17 cellular contexts compared by ENCODE assay signal in genomic region chr3:29026959-29027358, GRCh38.
DNase-seq lines count a peak whose midpoint lies in the region; ATAC-seq, FAIRE-seq and TF ChIP-seq lines count a peak whose summit lies in the region.
"Had no signal": no experiment of that assay in that cellular context is flagged by ENCODE, and none has a peak within 500 bp of the region (broad histone marks: within the 10 kb centered on the region; RNA-seq: fewer than 3 reads in every experiment).

No MANE protein-coding gene starts in this region.

- H3K27ac Mint-ChIP-seq in stimulated activated memory B cell treated with anti-CD40 and anti-IgM and Interleukin-4, amounts not matched to agents 10 μg/mL and 1 μg/mL and 100 μg/mL, for 72 hours: no peak overlapping the region
- H3K27ac Mint-ChIP-seq: activated CD4-positive, alpha-beta memory T cell treated with anti-CD3 and anti-CD28 coated beads, Interleukin-2, amount 10 ng/mL, durations not matched to agents 7 days and 5 days had no signal

- intact Hi-C loops in GM12878 (cut with micrococcal nuclease; ENCODE audit: unreplicated experiment): no loop called here

- TF ChIP-seq EP300 in GM12878 (IDR thresholded peaks at IDR 0.05; ENCODE audit: borderline replicate concordance in 1 of 2, control insufficient read depth in 1 of 2, low read depth in 2 of 2, low read length in 2 of 2): no peak

- peaks cover 4% of the 10 kb centered on the region for H3K4me1 Mint-ChIP-seq in stimulated activated memory B cell treated with anti-CD40 and anti-IgM and Interleukin-4, amounts not matched to agents 10 μg/mL and 1 μg/mL and 100 μg/mL, for 72 hours
- H3K4me1 Mint-ChIP-seq: activated CD4-positive, alpha-beta memory T cell treated with anti-CD3 and anti-CD28 coated beads, Interleukin-2, amount 10 ng/mL, durations not matched to agents 7 days and 5 days had no signal

- no peaks in the 10 kb centered on the region for H3K36me3 Mint-ChIP-seq in stimulated activated memory B cell treated with anti-CD40 and anti-IgM and Interleukin-4, amounts not matched to agents 10 μg/mL and 1 μg/mL and 100 μg/mL, for 72 hours

- FAIRE-seq in GM12878 (lab: Jason Lieb, UNC): no peak

- no peak for TF ChIP-seq POLR2A in GM12878 (IDR thresholded peaks at IDR 0.05; ENCODE audit: low read depth, low read length)

- ATAC-seq in GM19043 (IDR thresholded peaks at IDR 0.05; ENCODE audit: low read depth, unreplicated experiment) (peak; percentile 42), HG03175 (IDR thresholded peaks at IDR 0.05; ENCODE audit: unreplicated experiment) (peak; percentile 38), GM12878 (peak; percentile 63), GM19463 (IDR thresholded peaks at IDR 0.05; ENCODE audit: unreplicated experiment) (no peak)
- ATAC-seq in stimulated activated memory B cell treated with anti-CD40 and anti-IgM and Interleukin-4, amounts not matched to agents 10 μg/mL and 1 μg/mL and 100 μg/mL, for 72 hours: no peak
- ATAC-seq: heart right ventricle had no signal

- TF ChIP-seq RAD21 in GM12878 (IDR thresholded peaks at IDR 0.05; ENCODE audit: insufficient read depth, low read depth, low read length): no peak

- H3K4me3 ChIP-seq in GM12878: no peak overlapping the region
- H3K4me3 ChIP-seq: adrenal gland, heart right ventricle, right atrium auricular region, suprapubic skin had no signal

- 0% methylated on average over 3 of the region's 3 CpGs for WGBS in GM12878 (ENCODE audit: insufficient coverage, insufficient replicate concordance, low lambda C conversion rate, missing lambda C conversion rate)

- peaks cover 7% of the 10 kb centered on the region for H3K9me3 Mint-ChIP-seq in stimulated activated memory B cell treated with anti-CD40 and anti-IgM and Interleukin-4, amounts not matched to agents 10 μg/mL and 1 μg/mL and 100 μg/mL, for 72 hours
- H3K9me3 Mint-ChIP-seq: activated CD4-positive, alpha-beta memory T cell treated with anti-CD3 and anti-CD28 coated beads, Interleukin-2, amount 10 ng/mL, durations not matched to agents 7 days and 5 days had no signal

- in situ Hi-C loops in GM12878 (cut with MboI): no loop called here

- no peaks in the 10 kb centered on the region for H3K4me1 ChIP-seq in GM12878 (ENCODE audit: control insufficient read depth, insufficient read depth, low read length)
- H3K4me1 ChIP-seq: adrenal gland, heart right ventricle, right atrium auricular region, suprapubic skin had no signal

- BruUV-seq in GM12878 (replicated peaks; lab: Mats Ljungman, UMichigan): no TSS peak

- no peak overlapping the region for H3K27ac ChIP-seq in GM12878 (ENCODE audit: control insufficient read depth, insufficient read depth)
- H3K27ac ChIP-seq: adrenal gland, heart right ventricle, right atrium auricular region, suprapubic skin had no signal

- H2AFZ ChIP-seq in GM12878 (ENCODE audit: control insufficient read depth, low read depth, low read length): no peak overlapping the region

- DNase-seq in GM12878 (ENCODE audit: low read depth, low spot score): peak; percentile 3
- DNase-seq in myocyte (ENCODE audit: low read depth): peak; percentile 5
- DNase-seq in NOMO-1 treated with DMSO at 0.1 percent for 48 hours (lab: John Stamatoyannopoulos, UW; ENCODE audit: unreplicated experiment): no peak
- DNase-seq: activated CD4-positive, alpha-beta memory T cell treated with anti-CD3 and anti-CD28 coated beads, Interleukin-2, amount 10 ng/mL, durations not matched to agents 7 days and 5 days; adrenal gland; cerebellar nuclear complex; DMS153; HCEC 1CT; heart right ventricle; midbrain; NCI-H2081 treated with DMSO at 0.1 percent for 48 hours had no signal

- H3K9me3 ChIP-seq in GM12878 (replicated peaks; ENCODE audit: control insufficient read depth, insufficient read depth, low read length): peaks cover 1% of the 10 kb centered on the region; the same call in 2 of the 3 replicates
- H3K9me3 ChIP-seq: adrenal gland, heart right ventricle, right atrium auricular region, suprapubic skin had no signal

- no peak overlapping the region for H3K9ac ChIP-seq in GM12878 (ENCODE audit: control insufficient read depth, insufficient read depth, low read length)

- SMC1A ChIA-PET in GM12878 (lab: Charles Lee; ENCODE audit: uncharacterized antibody, unreplicated experiment): no interaction called here

- H4K20me1 ChIP-seq in GM12878 (ENCODE audit: control insufficient read depth, insufficient read depth): no peaks in the 10 kb centered on the region

- no peaks in the 10 kb centered on the region for H3K27me3 ChIP-seq in GM12878 (replicated peaks in 1 of 2; ENCODE audit: control insufficient read depth in 2 of 2, insufficient read depth in 2 of 2, low read length in 1 of 2)
- H3K27me3 ChIP-seq: adrenal gland, heart right ventricle, right atrium auricular region, suprapubic skin had no signal

- no peak overlapping the region for H3K4me3 Mint-ChIP-seq in stimulated activated memory B cell treated with anti-CD40 and anti-IgM and Interleukin-4, amounts not matched to agents 10 μg/mL and 1 μg/mL and 100 μg/mL, for 72 hours
- H3K4me3 Mint-ChIP-seq: activated CD4-positive, alpha-beta memory T cell treated with anti-CD3 and anti-CD28 coated beads, Interleukin-2, amount 10 ng/mL, durations not matched to agents 7 days and 5 days had no signal

- no peaks in the 10 kb centered on the region for H3K79me2 ChIP-seq in GM12878 (ENCODE audit: control insufficient read depth, insufficient read depth, low read length)

- RAD21 ChIA-PET in GM12878 (lab: Charles Lee; ENCODE audit: unreplicated experiment): no interaction called here

- no peaks in the 10 kb centered on the region for H3K27me3 Mint-ChIP-seq in stimulated activated memory B cell treated with anti-CD40 and anti-IgM and Interleukin-4, amounts not matched to agents 10 μg/mL and 1 μg/mL and 100 μg/mL, for 72 hours
- H3K27me3 Mint-ChIP-seq: activated CD4-positive, alpha-beta memory T cell treated with anti-CD3 and anti-CD28 coated beads, Interleukin-2, amount 10 ng/mL, durations not matched to agents 7 days and 5 days had no signal

- CTCF ChIA-PET in GM12878 (lab: Yijun Ruan, JAX): no interaction called here

- no peak overlapping the region for H3K4me2 ChIP-seq in GM12878 (ENCODE audit: control insufficient read depth, insufficient read depth)

- POLR2A ChIA-PET in GM12878 (lab: Charles Lee): no interaction called here

- no peak for TF ChIP-seq CTCF in GM12878 (IDR thresholded peaks at IDR 0.05 in 2 of 3, conservative IDR thresholded peaks at IDR 0.05 in 1 of 3; ENCODE audit: control insufficient read depth in 2 of 3, extremely low read depth in 1 of 3, insufficient read depth in 1 of 3, low read depth in 3 of 3, low read length in 3 of 3)

- no peaks in the 10 kb centered on the region for H3K36me3 ChIP-seq in GM12878 (ENCODE audit: control insufficient read depth in 2 of 2, insufficient read depth in 2 of 2, low read length in 1 of 2)
- H3K36me3 ChIP-seq: adrenal gland, heart right ventricle, right atrium auricular region, suprapubic skin had no signal

TF ChIP-seq in GM12878, 131 proteins besides CTCF, POLR2A, EP300 and RAD21:
- TF ChIP-seq ATF2 (IDR thresholded peaks at IDR 0.05; ENCODE audit: low read length) (no peak; the same call in 1 of the 2 replicates), KAT2A (conservative IDR thresholded peaks at IDR 0.05; ENCODE audit: control insufficient read depth, low read depth, low read length) (no peak), CREM (IDR thresholded peaks at IDR 0.05; ENCODE audit: low read depth) (no peak), NFIC (IDR thresholded peaks at IDR 0.05; ENCODE audit: low read depth, low read length) (no peak), RUNX3 (IDR thresholded peaks at IDR 0.05; ENCODE audit: low read length) (0 out of 2 replicates have a peak, but pooled peaks have one; percentile 12), IRF4 (IDR thresholded peaks at IDR 0.05; ENCODE audit: low read depth, low read length) (peak; percentile 22; the same call in 1 of the 2 replicates), PAX8 (IDR thresholded peaks at IDR 0.05) (no peak), JUNB (IDR thresholded peaks at IDR 0.05) (peak; percentile 77)
- TF ChIP-seq, protein P1, sequence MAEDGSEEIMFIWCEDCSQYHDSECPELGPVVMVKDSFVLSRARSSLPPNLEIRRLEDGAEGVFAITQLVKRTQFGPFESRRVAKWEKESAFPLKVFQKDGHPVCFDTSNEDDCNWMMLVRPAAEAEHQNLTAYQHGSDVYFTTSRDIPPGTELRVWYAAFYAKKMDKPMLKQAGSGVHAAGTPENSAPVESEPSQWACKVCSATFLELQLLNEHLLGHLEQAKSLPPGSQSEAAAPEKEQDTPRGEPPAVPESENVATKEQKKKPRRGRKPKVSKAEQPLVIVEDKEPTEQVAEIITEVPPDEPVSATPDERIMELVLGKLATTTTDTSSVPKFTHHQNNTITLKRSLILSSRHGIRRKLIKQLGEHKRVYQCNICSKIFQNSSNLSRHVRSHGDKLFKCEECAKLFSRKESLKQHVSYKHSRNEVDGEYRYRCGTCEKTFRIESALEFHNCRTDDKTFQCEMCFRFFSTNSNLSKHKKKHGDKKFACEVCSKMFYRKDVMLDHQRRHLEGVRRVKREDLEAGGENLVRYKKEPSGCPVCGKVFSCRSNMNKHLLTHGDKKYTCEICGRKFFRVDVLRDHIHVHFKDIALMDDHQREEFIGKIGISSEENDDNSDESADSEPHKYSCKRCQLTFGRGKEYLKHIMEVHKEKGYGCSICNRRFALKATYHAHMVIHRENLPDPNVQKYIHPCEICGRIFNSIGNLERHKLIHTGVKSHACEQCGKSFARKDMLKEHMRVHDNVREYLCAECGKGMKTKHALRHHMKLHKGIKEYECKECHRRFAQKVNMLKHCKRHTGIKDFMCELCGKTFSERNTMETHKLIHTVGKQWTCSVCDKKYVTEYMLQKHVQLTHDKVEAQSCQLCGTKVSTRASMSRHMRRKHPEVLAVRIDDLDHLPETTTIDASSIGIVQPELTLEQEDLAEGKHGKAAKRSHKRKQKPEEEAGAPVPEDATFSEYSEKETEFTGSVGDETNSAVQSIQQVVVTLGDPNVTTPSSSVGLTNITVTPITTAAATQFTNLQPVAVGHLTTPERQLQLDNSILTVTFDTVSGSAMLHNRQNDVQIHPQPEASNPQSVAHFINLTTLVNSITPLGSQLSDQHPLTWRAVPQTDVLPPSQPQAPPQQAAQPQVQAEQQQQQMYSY (CRISPR knock-in tag; IDR thresholded peaks at IDR 0.05): no peak

Comparison
In these comparisons a context has a peak if more than half of its experiments do, and no peak if none do; other contexts are left out.
1. ATAC-seq: peak in GM19043 (single experiment), HG03175 (single experiment) and GM12878 (single experiment); none in GM19463 (single experiment) and stimulated activated memory B cell treated with anti-CD40 and anti-IgM and Interleukin-4, amounts not matched to agents 10 μg/mL and 1 μg/mL and 100 μg/mL, for 72 hours (single experiment).